ENCODE assay signal across 12 cellular contexts in the genomic region with DNA sequence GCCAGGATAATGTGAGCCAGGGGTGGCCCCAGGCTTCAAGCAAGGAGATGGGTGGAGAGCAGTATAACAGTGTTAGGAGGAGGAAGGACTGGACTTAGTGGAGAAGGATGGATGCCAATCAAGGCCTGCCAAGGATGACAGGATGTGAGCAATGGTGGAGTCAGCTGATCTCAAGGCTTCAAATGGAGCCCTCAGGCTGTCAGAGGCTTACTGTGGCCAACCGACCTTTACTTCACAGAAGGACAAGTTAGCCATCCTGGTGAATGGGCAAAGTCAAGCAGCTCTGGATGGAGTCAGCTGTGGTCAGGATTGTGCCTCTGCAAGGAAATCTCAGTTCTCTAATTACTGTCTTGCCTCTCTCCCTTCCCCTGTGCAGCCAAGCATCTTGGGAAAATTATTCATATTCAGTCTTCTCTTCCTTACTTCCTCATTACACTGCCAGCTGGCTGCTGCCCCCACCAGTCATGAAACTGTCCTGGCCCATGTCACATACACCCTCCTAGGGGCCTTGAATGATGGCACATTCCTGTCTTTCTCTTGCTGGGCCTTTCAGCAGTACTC. TPM values are rescaled to one million over a fixed set of nuclear protein-coding genes. Genes with fewer than 3 reads are reported as not detected.
DNase-seq lines count a peak whose midpoint lies in the region; TF ChIP-seq lines count a peak whose summit lies in the region.
"Had no signal": no experiment of that assay in that cellular context is flagged by ENCODE, and none has a peak within 500 bp of the region (broad histone marks: within the 10 kb centered on the region; RNA-seq: fewer than 3 reads in every experiment).

No MANE protein-coding gene starts in this region.

- H3K27me3 Mint-ChIP-seq in activated CD4-positive, alpha-beta memory T cell treated with anti-CD3 and anti-CD28 coated beads for 36 hours: no peaks in the 10 kb centered on the region
- H3K27me3 Mint-ChIP-seq in activated CD4-positive, alpha-beta memory T cell treated with anti-CD3 and anti-CD28 coated beads, Interleukin-2, amount 10 ng/mL, durations not matched to agents 7 days and 5 days: peaks cover 16% of the 10 kb centered on the region

- peak overlapping the region; percentile 18; the same call in 1 of the 2 replicates for H2AFZ ChIP-seq in OCI-LY7 (ENCODE audit: low read length)

- H3K27me3 ChIP-seq in spleen (replicated peaks in 1 of 7): no peaks in the 10 kb centered on the region
- H3K27me3 ChIP-seq in stomach: no peaks in the 10 kb centered on the region
- H3K27me3 ChIP-seq: transverse colon had no signal

- H3K27ac Mint-ChIP-seq in activated CD4-positive, alpha-beta memory T cell treated with anti-CD3 and anti-CD28 coated beads for 36 hours: no peak overlapping the region
- H3K27ac Mint-ChIP-seq in activated CD4-positive, alpha-beta memory T cell treated with anti-CD3 and anti-CD28 coated beads, Interleukin-2, amount 10 ng/mL, durations not matched to agents 7 days and 5 days: no peak overlapping the region

- CTCF ChIA-PET in activated CD4-positive, alpha-beta memory T cell treated with anti-CD3 and anti-CD28 coated beads for 36 hours (lab: Charles Lee): interaction anchor here (0.7 to 11.4 kb wide), 6 partner anchors 12 to 124 kb away, joined by 3 to 228 read pairs (median 4); partner anchors contain the start of gene MYO1A
- CTCF ChIA-PET in activated CD4-positive, alpha-beta memory T cell treated with anti-CD3 and anti-CD28 coated beads, Interleukin-2, amount 10 ng/mL, durations not matched to agents 7 days and 5 days (lab: Charles Lee): interaction anchor here (1.1 to 5.8 kb wide), 2 partner anchors 40 to 49 kb away, joined by 3 to 37 read pairs; partner anchors contain the start of gene NEMP1
- CTCF ChIA-PET in OCI-LY7 (lab: Charles Lee; ENCODE audit: unreplicated experiment): no interaction called here

- H3K27ac ChIP-seq in OCI-LY7 (ENCODE audit: low read depth, low read length, poor library complexity, severe bottlenecking) (no peak overlapping the region), spleen (peak overlapping the region in 4 of 8 donors; percentile 26 to 63 (median 50)), stomach (no peak overlapping the region)

- peak overlapping the region; percentile 22; the same call in 1 of the 2 replicates for H3K4me2 ChIP-seq in OCI-LY7 (ENCODE audit: low read length)

- H3K4me3 ChIP-seq in OCI-LY7 (ENCODE audit: low read depth, low read length, poor library complexity, severe bottlenecking): no peak overlapping the region
- no peak overlapping the region for H3K4me3 ChIP-seq in spleen
- H3K4me3 ChIP-seq in stomach: no peak overlapping the region
- H3K4me3 ChIP-seq: transverse colon had no signal

- intact Hi-C loops in activated CD4-positive, alpha-beta memory T cell treated with anti-CD3 and anti-CD28 coated beads for 36 hours (cut with micrococcal nuclease): loop anchor here (10.0 kb wide), 1 partner anchor 284 kb away; no protein-coding TSS in a partner anchor
- intact Hi-C loops in OCI-LY7 (cut with micrococcal nuclease; ENCODE audit: unreplicated experiment) (loop anchor here (10.0 kb wide), 1 partner anchor 604 kb away; no protein-coding TSS in a partner anchor), spleen (cut with DNase I; ENCODE audit: low total_unique reads) (loop anchor here (5.0 kb wide), 1 partner anchor 111 kb away; the partner anchor contains the start of gene ZBTB39), stomach (cut with DNase I; ENCODE audit: low total_unique reads) (no loop called here)

- H3K36me3 ChIP-seq in OCI-LY7 (ENCODE audit: insufficient read depth, low read length) (no peaks in the 10 kb centered on the region), spleen (no peaks in the 10 kb centered on the region), stomach (no peaks in the 10 kb centered on the region)
- H3K36me3 ChIP-seq: transverse colon had no signal

- TF ChIP-seq POLR2A in spleen (IDR thresholded peaks at IDR 0.05) (no peak), stomach (IDR thresholded peaks at IDR 0.05) (no peak)

- peaks cover 10% of the 10 kb centered on the region for H3K4me1 ChIP-seq in OCI-LY7 (ENCODE audit: insufficient read depth, low read length, poor library complexity, severe bottlenecking)
- peaks cover 0 to 16% (median 7%) of the 10 kb centered on the region in 6 donors for H3K4me1 ChIP-seq in spleen
- H3K4me1 ChIP-seq in stomach: no peaks in the 10 kb centered on the region
- H3K4me1 ChIP-seq: transverse colon had no signal

- peak; percentile 32 for DNase-seq in activated CD4-positive, alpha-beta memory T cell treated with anti-CD3 and anti-CD28 coated beads for 36 hours
- no peak for DNase-seq in activated CD4-positive, alpha-beta memory T cell treated with anti-CD3 and anti-CD28 coated beads, Interleukin-2, amount 10 ng/mL, durations not matched to agents 7 days and 5 days
- DNase-seq in OCI-LY7 (ENCODE audit: low spot score) (peak; percentile 38), fibroblast of gingiva (ENCODE audit: low read depth) (peak; percentile 34), spleen (peak; percentile 68), GM19238 (ENCODE audit: insufficient read length, low spot score) (no peak), cortex of kidney (lab: John Stamatoyannopoulos, UW) (no peak), stomach (no peak)
- DNase-seq: erythroblast, mesendoderm, NCI-H1105, transverse colon had no signal

- no peaks in the 10 kb centered on the region for H4K20me1 ChIP-seq in OCI-LY7 (ENCODE audit: insufficient read depth, low read length)

- peaks cover 5% of the 10 kb centered on the region for H3K9me3 Mint-ChIP-seq in activated CD4-positive, alpha-beta memory T cell treated with anti-CD3 and anti-CD28 coated beads for 36 hours
- H3K9me3 Mint-ChIP-seq in activated CD4-positive, alpha-beta memory T cell treated with anti-CD3 and anti-CD28 coated beads, Interleukin-2, amount 10 ng/mL, durations not matched to agents 7 days and 5 days: peaks cover 5% of the 10 kb centered on the region

- no peak overlapping the region for H3K4me3 Mint-ChIP-seq in activated CD4-positive, alpha-beta memory T cell treated with anti-CD3 and anti-CD28 coated beads for 36 hours
- no peak overlapping the region for H3K4me3 Mint-ChIP-seq in activated CD4-positive, alpha-beta memory T cell treated with anti-CD3 and anti-CD28 coated beads, Interleukin-2, amount 10 ng/mL, durations not matched to agents 7 days and 5 days

- H3K9me2 ChIP-seq in OCI-LY7 (ENCODE audit: insufficient read depth, low read length): no peaks in the 10 kb centered on the region

- H3K9me3 ChIP-seq in OCI-LY7 (ENCODE audit: low read length) (peaks cover 7% of the 10 kb centered on the region; the same call in 1 of the 2 replicates), spleen (no peaks in the 10 kb centered on the region), stomach (no peaks in the 10 kb centered on the region)
- H3K9me3 ChIP-seq: transverse colon had no signal

- H3K4me1 Mint-ChIP-seq in activated CD4-positive, alpha-beta memory T cell treated with anti-CD3 and anti-CD28 coated beads for 36 hours (ENCODE audit: low read depth): peaks cover 11% of the 10 kb centered on the region
- H3K4me1 Mint-ChIP-seq in activated CD4-positive, alpha-beta memory T cell treated with anti-CD3 and anti-CD28 coated beads, Interleukin-2, amount 10 ng/mL, durations not matched to agents 7 days and 5 days: peaks cover 2% of the 10 kb centered on the region

- TF ChIP-seq CTCF in OCI-LY7 (conservative IDR thresholded peaks at IDR 0.05; ENCODE audit: low read length) (no peak), spleen (IDR thresholded peaks at IDR 0.05 in 8 of 11, conservative IDR thresholded peaks at IDR 0.05 in 3 of 11) (no peak), stomach (IDR thresholded peaks at IDR 0.05) (no peak)

- WGBS in spleen, 5 donors: 53 to 76% (median 60%) methylated on average over 1 of the region's 1 CpG
- WGBS in stomach, 5 donors: 61 to 83% (median 73%) methylated on average over 1 of the region's 1 CpG

- no peak for TF ChIP-seq EP300 in stomach (IDR thresholded peaks at IDR 0.05)

- no peaks in the 10 kb centered on the region for H3K79me2 ChIP-seq in OCI-LY7 (ENCODE audit: insufficient read depth, low read depth, low read length)

- H3K36me3 Mint-ChIP-seq in activated CD4-positive, alpha-beta memory T cell treated with anti-CD3 and anti-CD28 coated beads for 36 hours: peaks cover 2% of the 10 kb centered on the region
- peaks cover 5% of the 10 kb centered on the region for H3K36me3 Mint-ChIP-seq in activated CD4-positive, alpha-beta memory T cell treated with anti-CD3 and anti-CD28 coated beads, Interleukin-2, amount 10 ng/mL, durations not matched to agents 7 days and 5 days (ENCODE audit: low read depth)

- no TSS peak for BruUV-seq in OCI-LY7 (replicated peaks; lab: Mats Ljungman, UMichigan)

- POLR2A ChIA-PET in activated CD4-positive, alpha-beta memory T cell treated with anti-CD3 and anti-CD28 coated beads for 36 hours (lab: Charles Lee): no interaction called here
- POLR2A ChIA-PET in activated CD4-positive, alpha-beta memory T cell treated with anti-CD3 and anti-CD28 coated beads, Interleukin-2, amount 10 ng/mL, durations not matched to agents 7 days and 5 days (lab: Charles Lee): no interaction called here
- POLR2A ChIA-PET in OCI-LY7 (lab: Charles Lee): interaction anchor here (0.6 kb wide), 2 partner anchors 9 to 434 kb away, joined by 3 to 4 read pairs; no protein-coding TSS in a partner anchor

RNA-seq across cellular contexts. Expression of gene STAT6, which starts 7.6 kb away (rescaled TPM):
- total RNA-seq in activated CD4-positive, alpha-beta memory T cell treated with anti-CD3 and anti-CD28 coated beads for 36 hours: 100 to 1,000 TPM; 209 to 218 TPM
- total RNA-seq in activated CD4-positive, alpha-beta memory T cell treated with anti-CD3 and anti-CD28 coated beads, Interleukin-2, amount 10 ng/mL, durations not matched to agents 7 days and 5 days: 100 to 1,000 TPM; 127 to 128 TPM
- 72.3 and 73.6 TPM in 2 replicates for total RNA-seq in OCI-LY7 (2014; rRNA removed; shearing (Covaris generic))
- total RNA-seq in OCI-LY7 (2022): 118 and 128 TPM in 2 replicates
- 100 to 1,000 TPM; 196 to 336 (median 280) TPM for total RNA-seq in spleen
- polyA plus RNA-seq in spleen: 100 to 1,000 TPM; 140 to 312 (median 241) TPM
- total RNA-seq in stomach: 100 to 1,000 TPM in 4 of 5 donors, 10 to 100 TPM in 1; 81.9 to 343 (median 209) TPM
- 100 to 1,000 TPM; 138 to 477 (median 147) TPM for polyA plus RNA-seq in stomach

RNA-seq across cellular contexts. Expression of gene LRP1, which starts 9.5 kb away (rescaled TPM):
- 1 to 10 TPM; 1.4 TPM for total RNA-seq in activated CD4-positive, alpha-beta memory T cell treated with anti-CD3 and anti-CD28 coated beads for 36 hours
- under 1 TPM; 0.60 to 0.86 TPM for total RNA-seq in activated CD4-positive, alpha-beta memory T cell treated with anti-CD3 and anti-CD28 coated beads, Interleukin-2, amount 10 ng/mL, durations not matched to agents 7 days and 5 days
- 1.1 and 2.2 TPM in 2 replicates for total RNA-seq in OCI-LY7 (2014; rRNA removed; shearing (Covaris generic))
- total RNA-seq in OCI-LY7 (2022) (2.3 and 4.4 TPM in 2 replicates), spleen (100 to 1,000 TPM; 103 to 216 (median 181) TPM), stomach (100 to 1,000 TPM in 4 of 5 donors, 10 to 100 TPM in 1; 97.8 to 510 (median 129) TPM)
- polyA plus RNA-seq in spleen (10 to 100 TPM in 2 of 3 donors, 1 to 10 TPM in 1; 8.9 to 24.0 (median 13.0) TPM), stomach (10 to 100 TPM; 13.5 to 25.9 (median 13.6) TPM)

RNA-seq across cellular contexts. Expression of gene LRP1-AS, which starts 28.6 kb away (rescaled TPM):
- not detected for total RNA-seq in activated CD4-positive, alpha-beta memory T cell treated with anti-CD3 and anti-CD28 coated beads for 36 hours
- total RNA-seq in activated CD4-positive, alpha-beta memory T cell treated with anti-CD3 and anti-CD28 coated beads, Interleukin-2, amount 10 ng/mL, durations not matched to agents 7 days and 5 days: not detected
- total RNA-seq in OCI-LY7 (2014; rRNA removed; shearing (Covaris generic)): not detected in 2 replicates
- total RNA-seq in OCI-LY7 (2022) (not detected in 2 replicates), spleen (not detected), stomach (not detected)
- polyA plus RNA-seq in spleen (not detected), stomach (not detected)
- total RNA-seq: transverse colon had no signal

RNA-seq across cellular contexts. Expression of gene NAB2, which starts 29.9 kb away (rescaled TPM):
- total RNA-seq in activated CD4-positive, alpha-beta memory T cell treated with anti-CD3 and anti-CD28 coated beads for 36 hours: 10 to 100 TPM; 39.6 to 41.6 TPM
- 1 to 10 TPM; 8.7 to 9.6 TPM for total RNA-seq in activated CD4-positive, alpha-beta memory T cell treated with anti-CD3 and anti-CD28 coated beads, Interleukin-2, amount 10 ng/mL, durations not matched to agents 7 days and 5 days
- total RNA-seq in OCI-LY7 (2014; rRNA removed; shearing (Covaris generic)): 8.5 and 9.6 TPM in 2 replicates
- total RNA-seq in OCI-LY7 (2022) (4.7 and 6.8 TPM in 2 replicates), spleen (10 to 100 TPM; 14.8 to 25.0 (median 18.2) TPM), stomach (10 to 100 TPM in 2 of 5 donors, 1 to 10 TPM in 2, not detected in 1; 1.7 to 12.1 (median 8.3) TPM)
- polyA plus RNA-seq in spleen (10 to 100 TPM in 2 of 3 donors, 1 to 10 TPM in 1; 9.0 to 19.1 (median 13.2) TPM), stomach (10 to 100 TPM; 14.1 to 16.6 (median 16.3) TPM)

RNA-seq across cellular contexts. Expression of gene NEMP1, which starts 40.2 kb away (rescaled TPM):
- 10 to 100 TPM; 70.6 to 73.5 TPM for total RNA-seq in activated CD4-positive, alpha-beta memory T cell treated with anti-CD3 and anti-CD28 coated beads for 36 hours
- 10 to 100 TPM; 51.7 to 59.2 TPM for total RNA-seq in activated CD4-positive, alpha-beta memory T cell treated with anti-CD3 and anti-CD28 coated beads, Interleukin-2, amount 10 ng/mL, durations not matched to agents 7 days and 5 days
- total RNA-seq in OCI-LY7 (2014; rRNA removed; shearing (Covaris generic)): 39.8 and 45.7 TPM in 2 replicates
- total RNA-seq in OCI-LY7 (2022) (85.2 and 86.3 TPM in 2 replicates), spleen (10 to 100 TPM; 13.3 to 17.1 (median 15.3) TPM), stomach (10 to 100 TPM in 1 of 5 donors, 1 to 10 TPM in 4; 1.2 to 16.7 (median 2.7) TPM)
- polyA plus RNA-seq in spleen (1 to 10 TPM; 4.5 to 5.1 (median 4.7) TPM), stomach (1 to 10 TPM; 1.1 to 3.8 (median 2.2) TPM)

Comparison
In these comparisons a context has a peak if more than half of its experiments do, and no peak if none do; other contexts are left out.
1. DNase-seq: peak in activated CD4-positive, alpha-beta memory T cell treated with anti-CD3 and anti-CD28 coated beads for 36 hours (single experiment), OCI-LY7 (single experiment), fibroblast of gingiva (single experiment) and spleen (single experiment); none in activated CD4-positive, alpha-beta memory T cell treated with anti-CD3 and anti-CD28 coated beads, Interleukin-2, amount 10 ng/mL, durations not matched to agents 7 days and 5 days (single experiment), GM19238 (single experiment), cortex of kidney (single experiment) and stomach (single experiment).
2. RNA of gene LRP1, which starts 9.5 kb away (total RNA-seq): 103 to 216 TPM in spleen and 97.8 to 510 TPM in stomach; 1.1 to 4.4 TPM in OCI-LY7, 1.4 TPM in activated CD4-positive, alpha-beta memory T cell treated with anti-CD3 and anti-CD28 coated beads for 36 hours and 0.60 to 0.86 TPM in activated CD4-positive, alpha-beta memory T cell treated with anti-CD3 and anti-CD28 coated beads, Interleukin-2, amount 10 ng/mL, durations not matched to agents 7 days and 5 days; every median in the first group is over 10 times any median in the second.